ENCODE assay signal across 19 cellular contexts in genomic region chr3:13241621-13242363, GRCh38.
DNase-seq lines count a peak whose midpoint lies in the region; ATAC-seq and TF ChIP-seq lines count a peak whose summit lies in the region.
"Had no signal": no experiment of that assay in that cellular context is flagged by ENCODE, and none has a peak within 500 bp of the region (broad histone marks: within the 10 kb centered on the region; RNA-seq: fewer than 3 reads in every experiment).

No MANE protein-coding gene starts in this region.

- no peaks in the 10 kb centered on the region for H3K36me3 ChIP-seq in OCI-LY7 (ENCODE audit: insufficient read depth, low read length)
- no peaks in the 10 kb centered on the region for H3K36me3 ChIP-seq in endodermal cell (ENCODE audit: control insufficient read depth, insufficient read depth, low read length)
- H3K36me3 ChIP-seq in esophagus squamous epithelium, result no peaks in the 10 kb centered on the region
- H3K36me3 ChIP-seq: SJCRH30 had no signal

- H3K9me2 ChIP-seq in OCI-LY7 (ENCODE audit: insufficient read depth, low read length), result no peaks in the 10 kb centered on the region

- no peaks in the 10 kb centered on the region for H3K27me3 Mint-ChIP-seq in endodermal cell (ENCODE audit: insufficient read depth)

- intact Hi-C loops in OCI-LY7 (cut with micrococcal nuclease; ENCODE audit: unreplicated experiment), result no loop called here
- intact Hi-C loops in esophagus squamous epithelium (cut with DNase I), result no loop called here

- no peak overlapping the region for H3K27ac Mint-ChIP-seq in endodermal cell
- H3K27ac Mint-ChIP-seq: HFFc6, IgD-negative memory B cell had no signal

- peaks cover 6% of the 10 kb centered on the region for H3K4me1 ChIP-seq in OCI-LY7 (ENCODE audit: insufficient read depth, low read length, poor library complexity, severe bottlenecking)
- H3K4me1 ChIP-seq in endodermal cell (ENCODE audit: control insufficient read depth, insufficient read depth, low read length), result no peaks in the 10 kb centered on the region
- peaks cover 4 to 25% (median 7%) of the 10 kb centered on the region in 3 donors for H3K4me1 ChIP-seq in esophagus squamous epithelium
- H3K4me1 ChIP-seq: SJCRH30 had no signal

- H3K9me3 ChIP-seq in OCI-LY7 (ENCODE audit: low read length) (no peaks in the 10 kb centered on the region), endodermal cell (ENCODE audit: control insufficient read depth, low read length) (no peaks in the 10 kb centered on the region), esophagus squamous epithelium (no peaks in the 10 kb centered on the region)
- H3K9me3 ChIP-seq: SJCRH30 had no signal

- no peaks in the 10 kb centered on the region for H4K20me1 ChIP-seq in OCI-LY7 (ENCODE audit: insufficient read depth, low read length)

- BruUV-seq in OCI-LY7 (replicated peaks; lab: Mats Ljungman, UMichigan), result no TSS peak

- CTCF ChIA-PET in OCI-LY7 (lab: Charles Lee; ENCODE audit: unreplicated experiment), result interaction anchor here (0.6 kb wide), 1 partner anchor 44 kb away, joined by 4 read pairs; no protein-coding TSS in a partner anchor

- POLR2A ChIA-PET in OCI-LY7 (lab: Charles Lee), result no interaction called here

- H3K79me2 ChIP-seq in OCI-LY7 (ENCODE audit: insufficient read depth, low read depth, low read length), result no peaks in the 10 kb centered on the region

- H3K4me1 Mint-ChIP-seq in endodermal cell, result no peaks in the 10 kb centered on the region

- H3K4me3 ChIP-seq in OCI-LY7 (ENCODE audit: low read depth, low read length, poor library complexity, severe bottlenecking), result no peak overlapping the region
- H3K4me3 ChIP-seq in endodermal cell (ENCODE audit: low read length), result no peak overlapping the region
- no peak overlapping the region for H3K4me3 ChIP-seq in esophagus squamous epithelium
- H3K4me3 ChIP-seq: SJCRH30 had no signal

- no peak overlapping the region for H2AFZ ChIP-seq in OCI-LY7 (ENCODE audit: low read length)

- DNase-seq in NCI-H82 (lab: John Stamatoyannopoulos, UW) (peak; percentile 4), NCI-H82 treated with DMSO at 0.1 percent for 48 hours (lab: John Stamatoyannopoulos, UW; ENCODE audit: unreplicated experiment) (no peak), OCI-LY7 (ENCODE audit: low spot score) (no peak), endodermal cell (no peak), esophagus squamous epithelium (lab: John Stamatoyannopoulos, UW) (no peak)
- DNase-seq: AML-193, DMS79 treated with DMSO at 0.1 percent for 48 hours, HFFc6, Karpas-422, NCI-H1694, NCI-H2081, NCI-H2171, NCI-H345, NCI-H524 treated with DMSO at 0.1 percent for 48 hours, SJCRH30, T-helper 1 cell had no signal

- no peak overlapping the region for H3K9ac ChIP-seq in endodermal cell (ENCODE audit: extremely low read depth, low read length, poor library complexity, severe bottlenecking)

- H3K9me3 Mint-ChIP-seq in endodermal cell, result no peaks in the 10 kb centered on the region
- H3K9me3 Mint-ChIP-seq: HFFc6, IgD-negative memory B cell had no signal

- 92 to 97% methylated on average over 9 to 17 of the region's 18 CpGs for WGBS in endodermal cell (ENCODE audit: insufficient coverage in 1 of 2, insufficient read length in 1 of 2), 2 experiments
- WGBS in esophagus squamous epithelium, 2 donors, result 71 to 82% methylated on average over 9 to 11 of the region's 18 CpGs

- H3K27ac ChIP-seq in OCI-LY7 (ENCODE audit: low read depth, low read length, poor library complexity, severe bottlenecking) (no peak overlapping the region), endodermal cell (ENCODE audit: low read depth, low read length) (no peak overlapping the region), esophagus squamous epithelium (no peak overlapping the region)
- H3K27ac ChIP-seq: SJCRH30 had no signal

- H3K27me3 ChIP-seq in endodermal cell (ENCODE audit: control insufficient read depth, insufficient read depth, low read length, poor library complexity, severe bottlenecking) (no peaks in the 10 kb centered on the region), esophagus squamous epithelium (peaks cover 0 to 14% (median 0%) of the 10 kb centered on the region in 4 donors)

- no peak overlapping the region for H3K4me3 Mint-ChIP-seq in endodermal cell
- H3K4me3 Mint-ChIP-seq: HFFc6, IgD-negative memory B cell had no signal

- no peak overlapping the region for H3K4me2 ChIP-seq in OCI-LY7 (ENCODE audit: low read length)

- TF ChIP-seq POLR2A in esophagus squamous epithelium (IDR thresholded peaks at IDR 0.05), result no peak

- TF ChIP-seq CTCF in OCI-LY7 (conservative IDR thresholded peaks at IDR 0.05; ENCODE audit: low read length) (peak; percentile 47), endodermal cell (conservative IDR thresholded peaks at IDR 0.05) (peak; percentile 36), esophagus squamous epithelium (IDR thresholded peaks at IDR 0.05) (no peak)

- ATAC-seq in GM18909 (IDR thresholded peaks at IDR 0.05; ENCODE audit: poor library complexity, unreplicated experiment), result no peak
- no peak for ATAC-seq in HG03159 (IDR thresholded peaks at IDR 0.05; ENCODE audit: unreplicated experiment)

- no peaks in the 10 kb centered on the region for H3K36me3 Mint-ChIP-seq in endodermal cell (ENCODE audit: low read depth)
- H3K36me3 Mint-ChIP-seq: IgD-negative memory B cell had no signal

Comparison
In these comparisons a context has a peak if more than half of its experiments do, and no peak if none do; other contexts are left out.
1. CTCF ChIP-seq: peak in OCI-LY7 (single experiment) and endodermal cell (single experiment); none in esophagus squamous epithelium (0 of 6).